13 cellular contexts compared by ENCODE assay signal in the genomic region with DNA sequence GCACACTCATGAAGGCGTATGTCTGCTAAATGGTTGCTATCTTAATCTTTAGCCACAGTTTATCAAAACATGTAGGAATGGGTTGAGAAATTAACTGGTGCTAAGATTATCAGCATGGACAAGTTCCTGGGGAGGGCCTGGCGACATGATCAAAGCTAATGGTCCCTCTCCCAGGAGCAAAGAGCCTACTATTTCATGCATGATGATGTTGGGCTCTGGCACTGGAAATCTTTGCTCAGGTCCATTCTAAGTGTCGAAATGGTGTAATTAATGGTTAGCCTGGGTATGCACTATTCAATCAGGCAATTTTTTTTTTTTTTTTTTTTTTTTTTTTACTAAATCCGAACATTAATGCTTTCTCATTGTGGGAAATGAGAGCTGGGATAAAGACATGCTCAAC.
DNase-seq lines count a peak whose midpoint lies in the region; ATAC-seq and TF ChIP-seq lines count a peak whose summit lies in the region.
"Had no signal": no experiment of that assay in that cellular context is flagged by ENCODE, and none has a peak within 500 bp of the region (broad histone marks: within the 10 kb centered on the region; RNA-seq: fewer than 3 reads in every experiment).

No MANE protein-coding gene starts in this region.

- WGBS in esophagus squamous epithelium, 2 donors: 70 to 76% methylated on average over 4 of the region's 4 CpGs

- H3K9ac ChIP-seq in SK-N-MC (ENCODE audit: insufficient read length) (peak overlapping the region; percentile 23), rectal smooth muscle tissue (ENCODE audit: low read length) (no peak overlapping the region)

- no peak for TF ChIP-seq POLR2A in esophagus squamous epithelium (IDR thresholded peaks at IDR 0.05)

- H3K4me3 ChIP-seq in CD4-positive, CD25-positive, alpha-beta regulatory T cell (ENCODE audit: low read depth, low read length): no peak overlapping the region
- H3K4me3 ChIP-seq in SK-N-MC (peak overlapping the region; percentile 71), esophagus squamous epithelium (peak overlapping the region in 1 of 4 donors; percentile 10), rectal smooth muscle tissue (ENCODE audit: low read length) (no peak overlapping the region)

- peak overlapping the region in 2 of 4 donors; percentile 1 to 73 for H3K4me3 Mint-ChIP-seq in CD4-positive, CD25-positive, alpha-beta regulatory T cell

- TF ChIP-seq CTCF in esophagus squamous epithelium (IDR thresholded peaks at IDR 0.05): no peak

- H3K27me3 ChIP-seq in CD4-positive, CD25-positive, alpha-beta regulatory T cell (ENCODE audit: control insufficient read depth, insufficient read depth, low read length): no peaks in the 10 kb centered on the region
- H3K27me3 ChIP-seq in esophagus squamous epithelium (no peaks in the 10 kb centered on the region), rectal smooth muscle tissue (ENCODE audit: control insufficient read depth, insufficient read depth, low read length) (no peaks in the 10 kb centered on the region)

- peaks cover 37 to 83% (median 58%) of the 10 kb centered on the region in 4 donors for H3K4me1 Mint-ChIP-seq in CD4-positive, CD25-positive, alpha-beta regulatory T cell

- no peak for ATAC-seq in CD4-positive, CD25-positive, alpha-beta regulatory T cell (ENCODE audit: low read depth in 2 of 2)
- no peak for ATAC-seq in GM19395 (IDR thresholded peaks at IDR 0.05; ENCODE audit: unreplicated experiment)
- ATAC-seq in GM18907 (IDR thresholded peaks at IDR 0.05; ENCODE audit: unreplicated experiment): no peak

- H3K9me3 Mint-ChIP-seq in CD4-positive, CD25-positive, alpha-beta regulatory T cell: no peaks in the 10 kb centered on the region

- H3K27ac Mint-ChIP-seq in CD4-positive, CD25-positive, alpha-beta regulatory T cell: peak overlapping the region in 2 of 3 donors; percentile 89 to 96

- H3K36me3 Mint-ChIP-seq in CD4-positive, CD25-positive, alpha-beta regulatory T cell: peaks cover 40% of the 10 kb centered on the region

- in situ Hi-C loops in ACHN (cut with HindIII; ENCODE audit: low pct_ligation_motif_present, low pct_unique_long_range_greater_than_20kb, low sequenced_read_pairs): no loop called here

- intact Hi-C loops in esophagus squamous epithelium (cut with DNase I): no loop called here

- no peak for DNase-seq in CD4-positive, CD25-positive, alpha-beta regulatory T cell
- DNase-seq in SK-N-MC (ENCODE audit: low read depth, low spot score) (no peak), esophagus squamous epithelium (lab: John Stamatoyannopoulos, UW) (no peak), ACHN (no peak), NCI-H345 treated with DMSO at 0.1 percent for 48 hours (lab: John Stamatoyannopoulos, UW; ENCODE audit: unreplicated experiment) (no peak)
- DNase-seq: DMS 273 treated with DMSO at 0.1 percent for 48 hours; effector memory CD4-positive, alpha-beta T cell; NCI-H82; stimulated activated CD8-positive, alpha-beta memory T cell treated with anti-CD3 and anti-CD28 coated beads, Interleukin-4, amount 100 ng/mL, for 48 hours; T-helper 1 cell had no signal

- no peaks in the 10 kb centered on the region for H3K9me3 ChIP-seq in CD4-positive, CD25-positive, alpha-beta regulatory T cell (ENCODE audit: control insufficient read depth in 2 of 2, low read length in 2 of 2)
- H3K9me3 ChIP-seq in SK-N-MC (ENCODE audit: low read depth, low read length): no peaks in the 10 kb centered on the region
- H3K9me3 ChIP-seq in esophagus squamous epithelium: no peaks in the 10 kb centered on the region

- no peaks in the 10 kb centered on the region for H3K27me3 Mint-ChIP-seq in CD4-positive, CD25-positive, alpha-beta regulatory T cell

- H3K36me3 ChIP-seq in CD4-positive, CD25-positive, alpha-beta regulatory T cell (ENCODE audit: control insufficient read depth, insufficient read depth, low read length): peaks cover 53% of the 10 kb centered on the region
- H3K36me3 ChIP-seq in SK-N-MC (ENCODE audit: insufficient read depth, low read length) (peaks cover 31% of the 10 kb centered on the region), esophagus squamous epithelium (peaks cover 0 to 50% (median 6%) of the 10 kb centered on the region in 3 donors), rectal smooth muscle tissue (ENCODE audit: control insufficient read depth, insufficient read depth, low read length) (peaks cover 5% of the 10 kb centered on the region)

- H3K4me1 ChIP-seq in CD4-positive, CD25-positive, alpha-beta regulatory T cell (ENCODE audit: control insufficient read depth, insufficient read depth, low read length, poor library complexity, severe bottlenecking): peaks cover 46% of the 10 kb centered on the region
- H3K4me1 ChIP-seq in esophagus squamous epithelium: peaks cover 39 to 93% (median 70%) of the 10 kb centered on the region in 3 donors
- peaks cover 64% of the 10 kb centered on the region for H3K4me1 ChIP-seq in rectal smooth muscle tissue (ENCODE audit: control insufficient read depth, insufficient read depth, low read length)

- peak overlapping the region; percentile 58 for H3K27ac ChIP-seq in CD4-positive, CD25-positive, alpha-beta regulatory T cell (ENCODE audit: insufficient read depth, low read length, poor library complexity, severe bottlenecking)
- H3K27ac ChIP-seq in SK-N-MC: peak overlapping the region; percentile 96
- peak overlapping the region; percentile 62 to 84 (median 80) for H3K27ac ChIP-seq in esophagus squamous epithelium
- H3K27ac ChIP-seq in rectal smooth muscle tissue (ENCODE audit: low read depth, low read length): peak overlapping the region; percentile 77
